ENCODE assay signal across 8 cellular contexts in genomic region chr17:7932949-7933348, GRCh38. TPM values are rescaled to one million over a fixed set of nuclear protein-coding genes. Genes with fewer than 3 reads are reported as not detected.
DNase-seq lines count a peak whose midpoint lies in the region; ATAC-seq lines count a peak whose summit lies in the region.

No MANE protein-coding gene starts in this region.

- no peaks in the 10 kb centered on the region for H3K9me3 Mint-ChIP-seq in T-helper 1 cell treated with Interleukin-12 subunit alpha and Interleukin-12 subunit beta and Interleukin-4 antibody, amounts not matched to agents 30 μg/mL and 1 μg/mL, for 36 hours

- peak overlapping the region; percentile 64 for H3K27ac ChIP-seq in muscle layer of colon (ENCODE audit: low read depth, low read length)

- H3K27me3 Mint-ChIP-seq in T-helper 1 cell treated with Interleukin-12 subunit alpha and Interleukin-12 subunit beta and Interleukin-4 antibody, amounts not matched to agents 30 μg/mL and 1 μg/mL, for 36 hours (ENCODE audit: low read depth), result no peaks in the 10 kb centered on the region

- peaks cover 6% of the 10 kb centered on the region for H3K4me1 ChIP-seq in endocrine pancreas (ENCODE audit: control insufficient read depth, insufficient read depth, low read length)
- peaks cover 30% of the 10 kb centered on the region for H3K4me1 ChIP-seq in muscle layer of colon (ENCODE audit: insufficient read depth, low read length)

- H3K36me3 ChIP-seq in endocrine pancreas (ENCODE audit: control insufficient read depth, insufficient read depth, low read length) (no peaks in the 10 kb centered on the region), muscle layer of colon (ENCODE audit: insufficient read depth, low read length) (peaks cover 23% of the 10 kb centered on the region)

- H3K9ac ChIP-seq in endocrine pancreas (ENCODE audit: control insufficient read depth, insufficient read depth, low read length) (peak overlapping the region; percentile 70), muscle layer of colon (ENCODE audit: low read length) (peak overlapping the region; percentile 89)

- peak overlapping the region; percentile 100 for H3K27ac Mint-ChIP-seq in T-helper 1 cell treated with Interleukin-12 subunit alpha and Interleukin-12 subunit beta and Interleukin-4 antibody, amounts not matched to agents 30 μg/mL and 1 μg/mL, for 36 hours

- H3K36me3 Mint-ChIP-seq in T-helper 1 cell treated with Interleukin-12 subunit alpha and Interleukin-12 subunit beta and Interleukin-4 antibody, amounts not matched to agents 30 μg/mL and 1 μg/mL, for 36 hours (ENCODE audit: low read depth), result peaks cover 19% of the 10 kb centered on the region

- peak; percentile 23 for DNase-seq in DMS79 (lab: John Stamatoyannopoulos, UW)
- peak; percentile 70 for DNase-seq in HT1080 (ENCODE audit: low read depth)

- H3K9me3 ChIP-seq in endocrine pancreas (ENCODE audit: control insufficient read depth, low read length), result no peaks in the 10 kb centered on the region
- H3K9me3 ChIP-seq in muscle layer of colon (ENCODE audit: low read length), result no peaks in the 10 kb centered on the region

- peak overlapping the region; percentile 92 for H3K4me3 ChIP-seq in endocrine pancreas (ENCODE audit: control insufficient read depth, insufficient read depth, low read length)
- H3K4me3 ChIP-seq in muscle layer of colon (ENCODE audit: low read depth in 1 of 2, low read length in 2 of 2), result peak overlapping the region; percentile 78 to 89

- peaks cover 45% of the 10 kb centered on the region for H3K4me1 Mint-ChIP-seq in T-helper 1 cell treated with Interleukin-12 subunit alpha and Interleukin-12 subunit beta and Interleukin-4 antibody, amounts not matched to agents 30 μg/mL and 1 μg/mL, for 36 hours (ENCODE audit: low read depth)

- H3K4me3 Mint-ChIP-seq in T-helper 1 cell treated with Interleukin-12 subunit alpha and Interleukin-12 subunit beta and Interleukin-4 antibody, amounts not matched to agents 30 μg/mL and 1 μg/mL, for 36 hours, result peak overlapping the region; percentile 100

- no peak for ATAC-seq in HG03457 (IDR thresholded peaks at IDR 0.05; ENCODE audit: unreplicated experiment)
- ATAC-seq in GM18868 (IDR thresholded peaks at IDR 0.05; ENCODE audit: unreplicated experiment), result no peak
- no peak for ATAC-seq in HG03378 (IDR thresholded peaks at IDR 0.05; ENCODE audit: unreplicated experiment)

- H3K27me3 ChIP-seq in endocrine pancreas (ENCODE audit: control insufficient read depth, insufficient read depth, low read length), result no peaks in the 10 kb centered on the region
- H3K27me3 ChIP-seq in muscle layer of colon (ENCODE audit: control insufficient read depth in 1 of 2, insufficient read depth in 2 of 2, low read length in 2 of 2), result peaks cover 0 to 5% of the 10 kb centered on the region in 2 donors

RNA-seq across cellular contexts. Expression of gene CNTROB, which starts 0.9 kb away (rescaled TPM):
- total RNA-seq in HT1080 (2014; rRNA removed; shearing (Covaris generic)), result 18.8 and 28.7 TPM in 2 replicates
- polyA plus RNA-seq in HT1080 (2015; cell fraction: cytosol; rRNA removed), result 17.0 and 21.5 TPM in 2 replicates
- 68.9 and 69.2 TPM in 2 replicates for polyA plus RNA-seq in HT1080 (2015; cell fraction: nucleus; rRNA removed)

RNA-seq across cellular contexts. Expression of gene TRAPPC1, which starts 1.2 kb away (rescaled TPM):
- 34.9 and 71.5 TPM in 2 replicates for total RNA-seq in HT1080 (2014; rRNA removed; shearing (Covaris generic))
- polyA plus RNA-seq in HT1080 (2015; cell fraction: cytosol; rRNA removed), result 181 and 214 TPM in 2 replicates
- polyA plus RNA-seq in HT1080 (2015; cell fraction: nucleus; rRNA removed), result 53.7 and 60.1 TPM in 2 replicates

RNA-seq across cellular contexts. Expression of gene KCNAB3, which starts 3.3 kb away (rescaled TPM):
- total RNA-seq in HT1080 (2014; rRNA removed; shearing (Covaris generic)), result 1.8 and 3.5 TPM in 2 replicates
- 0.49 and 0.51 TPM in 2 replicates for polyA plus RNA-seq in HT1080 (2015; cell fraction: cytosol; rRNA removed)
- polyA plus RNA-seq in HT1080 (2015; cell fraction: nucleus; rRNA removed), result 23.6 and 27.6 TPM in 2 replicates

RNA-seq across cellular contexts. Expression of gene RNF227, which starts 16.9 kb away (rescaled TPM):
- total RNA-seq in HT1080 (2014; rRNA removed; shearing (Covaris generic)), result 0.90 and 2.3 TPM in 2 replicates
- polyA plus RNA-seq in HT1080 (2015; cell fraction: cytosol; rRNA removed), result 5.6 and 11.7 TPM in 2 replicates
- 3.3 and 3.6 TPM in 2 replicates for polyA plus RNA-seq in HT1080 (2015; cell fraction: nucleus; rRNA removed)

RNA-seq across cellular contexts. Expression of gene CHD3, which starts 44.4 kb away (rescaled TPM):
- 82.5 and 84.7 TPM in 2 replicates for total RNA-seq in HT1080 (2014; rRNA removed; shearing (Covaris generic))
- polyA plus RNA-seq in HT1080 (2015; cell fraction: cytosol; rRNA removed), result 35.8 and 39.0 TPM in 2 replicates
- polyA plus RNA-seq in HT1080 (2015; cell fraction: nucleus; rRNA removed), result 107 and 119 TPM in 2 replicates
